In the genomic region with DNA sequence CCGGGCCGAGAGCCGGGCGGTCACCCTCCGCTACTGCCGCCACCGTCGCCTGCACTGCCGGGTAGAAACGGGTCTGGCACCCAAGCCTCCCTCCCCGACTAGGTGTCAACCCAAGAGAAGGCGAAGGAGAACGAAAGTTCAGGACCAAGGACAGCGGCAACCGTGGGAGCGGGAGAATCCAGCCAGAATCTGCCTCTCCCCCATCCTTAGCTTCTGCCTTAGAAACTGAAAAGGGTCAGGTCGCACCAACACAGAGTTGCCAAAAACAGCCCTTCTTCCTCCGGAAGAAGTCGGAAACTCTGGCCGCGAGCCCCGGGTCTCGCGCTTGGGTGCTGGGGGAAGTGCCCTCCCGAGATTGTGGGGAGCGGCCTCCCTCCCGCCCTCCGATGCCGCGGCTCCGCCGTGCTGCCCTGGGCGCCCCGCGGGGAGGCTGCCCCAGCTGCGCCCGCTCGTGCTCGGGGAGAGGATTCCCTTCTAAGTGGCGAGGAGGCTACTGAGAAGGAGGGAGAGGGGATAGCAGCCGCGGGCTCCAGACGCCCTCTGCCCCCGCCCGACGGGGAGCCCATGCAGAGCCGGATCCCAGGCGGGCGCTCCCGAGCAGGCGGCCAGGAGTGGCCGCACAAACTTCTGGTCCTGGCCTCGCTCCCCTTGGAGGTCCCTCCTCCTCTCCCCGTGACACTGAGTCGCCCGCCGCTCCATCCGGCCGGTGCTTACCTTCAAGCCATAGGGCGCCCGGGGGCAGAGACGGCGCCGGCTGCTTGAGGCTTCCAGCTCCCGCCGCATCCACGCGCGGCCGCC, we compare ENCODE assay signal across 9 cellular contexts. TPM values are rescaled to one million over a fixed set of nuclear protein-coding genes. Genes with fewer than 3 reads are reported as not detected.
DNase-seq lines count a peak whose midpoint lies in the region; ATAC-seq and TF ChIP-seq lines count a peak whose summit lies in the region.
"Had no signal": no experiment of that assay in that cellular context is flagged by ENCODE, and none has a peak within 500 bp of the region (broad histone marks: within the 10 kb centered on the region; RNA-seq: fewer than 3 reads in every experiment).

No MANE protein-coding gene starts in this region.

- H3K27ac Mint-ChIP-seq in stimulated activated effector memory CD8-positive, alpha-beta T cell treated with anti-CD3 and anti-CD28 coated beads, Interleukin-12 subunit alpha, Interleukin-12 subunit beta, amount 100 ng/mL, for 72 hours = no peak overlapping the region
- H3K27ac Mint-ChIP-seq: T-helper 1 cell treated with Interleukin-12 subunit alpha and Interleukin-12 subunit beta and Interleukin-4 antibody, amounts not matched to agents 30 μg/mL and 1 μg/mL, for 36 hours had no signal

- H3K27ac ChIP-seq in sigmoid colon = no peak overlapping the region

- WGBS in sigmoid colon, 2 donors = 1 to 3% methylated on average over 70 of the region's 70 CpGs

- no peak for TF ChIP-seq POLR2A in sigmoid colon (IDR thresholded peaks at IDR 0.05)

- peaks cover 9% of the 10 kb centered on the region for H3K4me1 Mint-ChIP-seq in stimulated activated effector memory CD8-positive, alpha-beta T cell treated with anti-CD3 and anti-CD28 coated beads, Interleukin-12 subunit alpha, Interleukin-12 subunit beta, amount 100 ng/mL, for 72 hours

- no peak overlapping the region for H3K4me3 ChIP-seq in epithelial cell of proximal tubule (ENCODE audit: low read depth, low read length)
- H3K4me3 ChIP-seq in mucosa of descending colon = no peak overlapping the region
- peak overlapping the region in 2 of 4 donors; percentile 18 to 25 for H3K4me3 ChIP-seq in sigmoid colon

- H3K9me3 Mint-ChIP-seq in stimulated activated effector memory CD8-positive, alpha-beta T cell treated with anti-CD3 and anti-CD28 coated beads, Interleukin-12 subunit alpha, Interleukin-12 subunit beta, amount 100 ng/mL, for 72 hours = peaks cover 2% of the 10 kb centered on the region
- H3K9me3 Mint-ChIP-seq: T-helper 1 cell treated with Interleukin-12 subunit alpha and Interleukin-12 subunit beta and Interleukin-4 antibody, amounts not matched to agents 30 μg/mL and 1 μg/mL, for 36 hours had no signal

- intact Hi-C loops in mucosa of descending colon (cut with DNase I, micrococcal nuclease) (no loop called here), sigmoid colon (cut with DNase I) (no loop called here)

- no peaks in the 10 kb centered on the region for H3K36me3 Mint-ChIP-seq in stimulated activated effector memory CD8-positive, alpha-beta T cell treated with anti-CD3 and anti-CD28 coated beads, Interleukin-12 subunit alpha, Interleukin-12 subunit beta, amount 100 ng/mL, for 72 hours

- peak; percentile 85 for ATAC-seq in mucosa of descending colon
- peak; percentile 35 for ATAC-seq in stimulated activated effector memory CD8-positive, alpha-beta T cell treated with anti-CD3 and anti-CD28 coated beads, Interleukin-12 subunit alpha, Interleukin-12 subunit beta, amount 100 ng/mL, for 72 hours
- no peak for ATAC-seq in HG02798 (IDR thresholded peaks at IDR 0.05; ENCODE audit: poor library complexity, unreplicated experiment)

- H3K9me3 ChIP-seq in mucosa of descending colon = no peaks in the 10 kb centered on the region
- no peaks in the 10 kb centered on the region for H3K9me3 ChIP-seq in sigmoid colon

- H3K36me3 ChIP-seq in mucosa of descending colon (ENCODE audit: low read depth) (no peaks in the 10 kb centered on the region), sigmoid colon (no peaks in the 10 kb centered on the region)

- peaks cover 6% of the 10 kb centered on the region for H3K4me1 ChIP-seq in mucosa of descending colon (ENCODE audit: low read depth)
- H3K4me1 ChIP-seq in sigmoid colon = peaks cover 0 to 16% (median 10%) of the 10 kb centered on the region in 4 donors

- TF ChIP-seq EP300 in sigmoid colon (IDR thresholded peaks at IDR 0.05) = no peak

- DNase-seq in GM04503 (ENCODE audit: low read depth) (peak; percentile 10), NCI-H1048 (lab: John Stamatoyannopoulos, UW) (peak; percentile 71), epithelial cell of proximal tubule (ENCODE audit: low read depth) (peak; percentile 6), mucosa of descending colon (peak in 2 of 3 donors; percentile 80 to 87), sigmoid colon (no peak)
- peak; percentile 5 for DNase-seq in activated CD8-positive, alpha-beta memory T cell treated with anti-CD3 and anti-CD28 coated beads, Interleukin-2, amount 50 U/mL, for 1 hour (ENCODE audit: extremely low read depth)
- DNase-seq in stimulated activated effector memory CD8-positive, alpha-beta T cell treated with anti-CD3 and anti-CD28 coated beads, Interleukin-12 subunit alpha, Interleukin-12 subunit beta, amount 100 ng/mL, for 72 hours (ENCODE audit: low spot score in 2 of 2) = peak; percentile 34 to 68

- peaks cover 12 to 84% (median 46%) of the 10 kb centered on the region in 3 donors for H3K27me3 ChIP-seq in sigmoid colon

- H3K4me3 Mint-ChIP-seq in stimulated activated effector memory CD8-positive, alpha-beta T cell treated with anti-CD3 and anti-CD28 coated beads, Interleukin-12 subunit alpha, Interleukin-12 subunit beta, amount 100 ng/mL, for 72 hours = no peak overlapping the region
- H3K4me3 Mint-ChIP-seq: T-helper 1 cell treated with Interleukin-12 subunit alpha and Interleukin-12 subunit beta and Interleukin-4 antibody, amounts not matched to agents 30 μg/mL and 1 μg/mL, for 36 hours had no signal

- TF ChIP-seq CTCF in epithelial cell of proximal tubule (conservative IDR thresholded peaks at IDR 0.05; ENCODE audit: low read depth, low read length) (no peak), mucosa of descending colon (IDR thresholded peaks at IDR 0.05) (no peak), sigmoid colon (IDR thresholded peaks at IDR 0.05) (no peak)

RNA-seq across cellular contexts. Expression of gene DRD2, which starts 0.6 kb away (rescaled TPM):
- total RNA-seq in epithelial cell of proximal tubule = not detected in 2 replicates
- total RNA-seq in mucosa of descending colon = under 1 TPM; 0.22 to 0.41 (median 0.39) TPM
- total RNA-seq in sigmoid colon = under 1 TPM in 3 of 4 donors, not detected in 1; 0.36 to 0.68 (median 0.66) TPM
- polyA plus RNA-seq in sigmoid colon = 1 to 10 TPM in 1 of 3 donors, under 1 TPM in 1, not detected in 1; 0.19 to 1.2 TPM
